ENCODE assay signal across 18 cellular contexts in genomic region chr12:65305346-65305950, GRCh38. TPM values are rescaled to one million over a fixed set of nuclear protein-coding genes. Genes with fewer than 3 reads are reported as not detected.
"Had no signal": no experiment of that assay in that cellular context is flagged by ENCODE, and none has a peak within 500 bp of the region (broad histone marks: within the 10 kb centered on the region; RNA-seq: fewer than 3 reads in every experiment).

No MANE protein-coding gene starts in this region.

- H3K4me1 ChIP-seq: thyroid gland had no signal

- H3K27ac Mint-ChIP-seq: activated CD4-positive, alpha-beta T cell treated with anti-CD3 and anti-CD28 coated beads, Interleukin-2, amount 10 ng/mL, durations not matched to agents 24 days and 14 days; activated CD8-positive, alpha-beta T cell treated with anti-CD3 and anti-CD28 coated beads for 36 hours; activated naive CD4-positive, alpha-beta T cell treated with anti-CD3 and anti-CD28 coated beads, Interleukin-2, amount 50 U/mL, for 24 hours; effector memory CD8-positive, alpha-beta T cell; natural killer cell treated with Interleukin-12 subunit alpha and Interleukin-12 subunit beta and Interleukin-15 and Interleukin-18, amount 100 ng/mL, for 72 hours had no signal

- H3K9me3 ChIP-seq: thyroid gland had no signal

- H3K36me3 ChIP-seq: thyroid gland had no signal

- H3K4me3 ChIP-seq: thyroid gland had no signal

- H3K36me3 Mint-ChIP-seq: activated naive CD4-positive, alpha-beta T cell treated with anti-CD3 and anti-CD28 coated beads, Interleukin-2, amount 50 U/mL, for 24 hours; natural killer cell treated with Interleukin-12 subunit alpha and Interleukin-12 subunit beta and Interleukin-15 and Interleukin-18, amount 100 ng/mL, for 72 hours had no signal

- ATAC-seq: activated CD8-positive, alpha-beta T cell treated with anti-CD3 and anti-CD28 coated beads for 36 hours; effector memory CD8-positive, alpha-beta T cell; left cardiac atrium; natural killer cell treated with Interleukin-12 subunit alpha and Interleukin-12 subunit beta and Interleukin-15 and Interleukin-18, amount 100 ng/mL, for 72 hours had no signal

- DNase-seq: activated CD4-positive, alpha-beta T cell treated with anti-CD3 and anti-CD28 coated beads, Interleukin-2, amount 10 ng/mL, durations not matched to agents 24 days and 14 days; activated CD4-positive, CD25-positive, alpha-beta regulatory T cell; activated CD8-positive, alpha-beta T cell treated with anti-CD3 and anti-CD28 coated beads for 36 hours; activated T-cell treated with anti-CD3 and anti-CD28 coated beads, Interleukin-2, amount 50 U/mL, for 1 hour; effector memory CD8-positive, alpha-beta T cell; foreskin fibroblast; hippocampal formation; left cardiac atrium; occipital lobe; retina; stimulated activated CD4-positive, alpha-beta T cell treated with anti-CD3 and anti-CD28 coated beads, Interleukin-12 subunit alpha, Interleukin-12 subunit beta, amount 100 ng/mL, for 4 hours; stimulated activated CD4-positive, alpha-beta T cell treated with anti-CD3 and anti-CD28 coated beads, Interleukin-1b, Interleukin-23, amount 100 ng/mL, for 48 hours; stimulated activated CD8-positive, alpha-beta memory T cell treated with anti-CD3 and anti-CD28 coated beads, Interleukin-4, amount 100 ng/mL, for 48 hours; stimulated activated naive CD4-positive, alpha-beta T cell treated with Interleukin-2 at 50 U/mL for 16 hours; T1000; thyroid gland had no signal

- H3K9me3 Mint-ChIP-seq: activated CD4-positive, alpha-beta T cell treated with anti-CD3 and anti-CD28 coated beads, Interleukin-2, amount 10 ng/mL, durations not matched to agents 24 days and 14 days; activated CD8-positive, alpha-beta T cell treated with anti-CD3 and anti-CD28 coated beads for 36 hours; activated naive CD4-positive, alpha-beta T cell treated with anti-CD3 and anti-CD28 coated beads, Interleukin-2, amount 50 U/mL, for 24 hours; effector memory CD8-positive, alpha-beta T cell; natural killer cell treated with Interleukin-12 subunit alpha and Interleukin-12 subunit beta and Interleukin-15 and Interleukin-18, amount 100 ng/mL, for 72 hours had no signal

- H3K27ac ChIP-seq: thyroid gland had no signal

- H3K4me3 Mint-ChIP-seq: activated CD4-positive, alpha-beta T cell treated with anti-CD3 and anti-CD28 coated beads, Interleukin-2, amount 10 ng/mL, durations not matched to agents 24 days and 14 days; activated CD8-positive, alpha-beta T cell treated with anti-CD3 and anti-CD28 coated beads for 36 hours; activated naive CD4-positive, alpha-beta T cell treated with anti-CD3 and anti-CD28 coated beads, Interleukin-2, amount 50 U/mL, for 24 hours; effector memory CD8-positive, alpha-beta T cell; natural killer cell treated with Interleukin-12 subunit alpha and Interleukin-12 subunit beta and Interleukin-15 and Interleukin-18, amount 100 ng/mL, for 72 hours had no signal

- H3K27me3 ChIP-seq: thyroid gland had no signal

- H3K4me1 Mint-ChIP-seq: activated CD4-positive, alpha-beta T cell treated with anti-CD3 and anti-CD28 coated beads, Interleukin-2, amount 10 ng/mL, durations not matched to agents 24 days and 14 days had no signal

RNA-seq across cellular contexts. Expression of gene MSRB3, which starts 27.0 kb away (rescaled TPM):
- total RNA-seq: activated CD4-positive, alpha-beta T cell treated with anti-CD3 and anti-CD28 coated beads, Interleukin-2, amount 10 ng/mL, durations not matched to agents 24 days and 14 days; activated CD8-positive, alpha-beta T cell treated with anti-CD3 and anti-CD28 coated beads for 36 hours had no signal
